2 cellular contexts compared by ENCODE assay signal in genomic region chr6:155021680-155022079, GRCh38.
TF ChIP-seq lines count a peak whose summit lies in the region.

No MANE protein-coding gene starts in this region.

TF ChIP-seq in GM23338, 12 proteins besides CTCF, POLR2A, EP300 and RAD21:
- TF ChIP-seq JUNB (IDR thresholded peaks at IDR 0.05; ENCODE audit: unreplicated experiment) (no peak), NANOG (IDR thresholded peaks at IDR 0.05; ENCODE audit: borderline replicate concordance) (no peak), EZH2 (IDR thresholded peaks at IDR 0.05; ENCODE audit: low read depth, unreplicated experiment) (no peak), ETS1 (IDR thresholded peaks at IDR 0.05) (no peak), ZNF114 (CRISPR knock-in tag; IDR thresholded peaks at IDR 0.05) (no peak), STAT1 (IDR thresholded peaks at IDR 0.05; ENCODE audit: unreplicated experiment) (no peak), EZH2phosphoT487 (IDR thresholded peaks at IDR 0.05; ENCODE audit: unreplicated experiment) (no peak), ZNF331 (CRISPR knock-in tag; IDR thresholded peaks at IDR 0.05; ENCODE audit: low read depth) (no peak), CREB1 (CRISPR knock-in tag; IDR thresholded peaks at IDR 0.05; ENCODE audit: low read depth) (no peak), REST (IDR thresholded peaks at IDR 0.05; ENCODE audit: unreplicated experiment) (no peak), POLR2AphosphoS5 (IDR thresholded peaks at IDR 0.05; ENCODE audit: low read depth) (no peak)

TF ChIP-seq in H1, 55 proteins besides CTCF, POLR2A, EP300 and RAD21:
- no peak for TF ChIP-seq BRCA1 (IDR thresholded peaks at IDR 0.05; ENCODE audit: low read depth, low read length)
- TF ChIP-seq MAFK (IDR thresholded peaks at IDR 0.05; ENCODE audit: low read depth, low read length): no peak
- TF ChIP-seq RBBP5 (IDR thresholded peaks at IDR 0.05; ENCODE audit: borderline replicate concordance, low read depth, low read length): no peak
- TF ChIP-seq TCF12 (IDR thresholded peaks at IDR 0.05; ENCODE audit: low read depth, low read length): no peak
- TF ChIP-seq MAX (IDR thresholded peaks at IDR 0.05): no peak
- TF ChIP-seq EZH2 (IDR thresholded peaks at IDR 0.05; ENCODE audit: low read depth, low read length, severe bottlenecking): no peak
- TF ChIP-seq RFX5 (IDR thresholded peaks at IDR 0.05; ENCODE audit: borderline replicate concordance, low read depth, low read length): no peak
- no peak for TF ChIP-seq KDM1A (IDR thresholded peaks at IDR 0.05; ENCODE audit: borderline replicate concordance, low read length)
- TF ChIP-seq ATF2 (IDR thresholded peaks at IDR 0.05; ENCODE audit: low read length): no peak
- TF ChIP-seq TEAD4 (IDR thresholded peaks at IDR 0.05; ENCODE audit: low read depth, low read length): no peak
- no peak for TF ChIP-seq BACH1 (IDR thresholded peaks at IDR 0.05; ENCODE audit: low read length)
- no peak for TF ChIP-seq SIX5 (IDR thresholded peaks at IDR 0.05; ENCODE audit: low read depth, low read length)
- TF ChIP-seq GABPA (IDR thresholded peaks at IDR 0.05; ENCODE audit: borderline replicate concordance, insufficient read depth, low read length): no peak
- TF ChIP-seq PHF8 (conservative IDR thresholded peaks at IDR 0.05; ENCODE audit: low read depth, low read length): no peak
TF ChIP-seq in H1: peak in this region for 0.
